In genomic region chr15:65384895-65385867, GRCh38 we compare ENCODE assay signal across 8 cellular contexts. TPM values are rescaled to one million over a fixed set of nuclear protein-coding genes. Genes with fewer than 3 reads are reported as not detected.
DNase-seq lines count a peak whose midpoint lies in the region; ATAC-seq, FAIRE-seq and TF ChIP-seq lines count a peak whose summit lies in the region.

No MANE protein-coding gene starts in this region.

- peak; percentile 92 for FAIRE-seq in GM12892 (lab: Jason Lieb, UNC)

- CTCF ChIA-PET in activated CD8-positive, alpha-beta memory T cell treated with anti-CD3 and anti-CD28 coated beads, Interleukin-2, amount 10 ng/mL, durations not matched to agents 7 days and 5 days (lab: Charles Lee): interaction anchor here (0.6 to 9.9 kb wide), 43 partner anchors 8 to 1122 kb away, joined by 3 to 161 read pairs (median 4); partner anchors contain the start of genes CLPX, IGDCC4 and RNU5B-1

- peak overlapping the region; percentile 73 for H3K4me3 Mint-ChIP-seq in activated CD8-positive, alpha-beta memory T cell treated with anti-CD3 and anti-CD28 coated beads, Interleukin-2, amount 10 ng/mL, durations not matched to agents 7 days and 5 days
- H3K4me3 Mint-ChIP-seq in effector memory CD8-positive, alpha-beta T cell: peak overlapping the region; percentile 90 to 93
- peak overlapping the region; percentile 92 for H3K4me3 Mint-ChIP-seq in memory B cell

- no peaks in the 10 kb centered on the region for H3K36me3 Mint-ChIP-seq in activated CD8-positive, alpha-beta memory T cell treated with anti-CD3 and anti-CD28 coated beads, Interleukin-2, amount 10 ng/mL, durations not matched to agents 7 days and 5 days
- no peaks in the 10 kb centered on the region for H3K36me3 Mint-ChIP-seq in effector memory CD8-positive, alpha-beta T cell (ENCODE audit: insufficient read depth)
- H3K36me3 Mint-ChIP-seq in memory B cell: no peaks in the 10 kb centered on the region

- DNase-seq in GM12892 (ENCODE audit: insufficient read length) (peak; percentile 95), HUDEP-2 (lab: John Stamatoyannopoulos, UW; ENCODE audit: unreplicated experiment in 76 of 76) (peak in 71 of 76 experiments; percentile 8 to 80 (median 63)), NOMO-1 treated with DMSO at 0.1 percent for 48 hours (lab: John Stamatoyannopoulos, UW; ENCODE audit: unreplicated experiment) (peak; percentile 65), memory B cell (ENCODE audit: low spot score in 2 of 2) (peak; percentile 79 to 90)
- peak; percentile 88 for DNase-seq in activated CD8-positive, alpha-beta memory T cell treated with anti-CD3 and anti-CD28 coated beads, Interleukin-2, amount 10 ng/mL, durations not matched to agents 7 days and 5 days
- peak; percentile 82 to 85 (median 82) for DNase-seq in effector memory CD8-positive, alpha-beta T cell
- DNase-seq in stimulated activated CD8-positive, alpha-beta memory T cell treated with anti-CD3 and anti-CD28 coated beads, Interleukin-12 subunit alpha, Interleukin-12 subunit beta, amount 100 ng/mL, for 24 hours (ENCODE audit: extremely low read depth): peak; percentile 53

- peaks cover 24% of the 10 kb centered on the region for H3K27me3 Mint-ChIP-seq in activated CD8-positive, alpha-beta memory T cell treated with anti-CD3 and anti-CD28 coated beads, Interleukin-2, amount 10 ng/mL, durations not matched to agents 7 days and 5 days
- H3K27me3 Mint-ChIP-seq in effector memory CD8-positive, alpha-beta T cell: peaks cover 12 to 26% of the 10 kb centered on the region in 2 donors
- H3K27me3 Mint-ChIP-seq in memory B cell: peaks cover 17% of the 10 kb centered on the region

- H3K4me1 Mint-ChIP-seq in activated CD8-positive, alpha-beta memory T cell treated with anti-CD3 and anti-CD28 coated beads, Interleukin-2, amount 10 ng/mL, durations not matched to agents 7 days and 5 days: peaks cover 10% of the 10 kb centered on the region
- peaks cover 17 to 20% of the 10 kb centered on the region in 2 donors for H3K4me1 Mint-ChIP-seq in effector memory CD8-positive, alpha-beta T cell (ENCODE audit: low read depth in 2 of 2)
- H3K4me1 Mint-ChIP-seq in memory B cell: peaks cover 9% of the 10 kb centered on the region

- no peak for TF ChIP-seq POLR2A in GM12892 (IDR thresholded peaks at IDR 0.05; ENCODE audit: low read depth, low read length)

- peak; percentile 89 for ATAC-seq in activated CD8-positive, alpha-beta memory T cell treated with anti-CD3 and anti-CD28 coated beads, Interleukin-2, amount 10 ng/mL, durations not matched to agents 7 days and 5 days
- ATAC-seq in effector memory CD8-positive, alpha-beta T cell (replicated peaks): peak; percentile 86
- ATAC-seq in memory B cell (ENCODE audit: low read depth): peak; percentile 88
- ATAC-seq in GM21381 (IDR thresholded peaks at IDR 0.05; ENCODE audit: unreplicated experiment): no peak

- H3K9me3 Mint-ChIP-seq in activated CD8-positive, alpha-beta memory T cell treated with anti-CD3 and anti-CD28 coated beads, Interleukin-2, amount 10 ng/mL, durations not matched to agents 7 days and 5 days (ENCODE audit: low read depth): no peaks in the 10 kb centered on the region
- H3K9me3 Mint-ChIP-seq in effector memory CD8-positive, alpha-beta T cell: no peaks in the 10 kb centered on the region
- H3K9me3 Mint-ChIP-seq in memory B cell: no peaks in the 10 kb centered on the region

- peak overlapping the region; percentile 47 for H3K27ac Mint-ChIP-seq in activated CD8-positive, alpha-beta memory T cell treated with anti-CD3 and anti-CD28 coated beads, Interleukin-2, amount 10 ng/mL, durations not matched to agents 7 days and 5 days
- H3K27ac Mint-ChIP-seq in effector memory CD8-positive, alpha-beta T cell: peak overlapping the region; percentile 87 to 91
- H3K27ac Mint-ChIP-seq in memory B cell: peak overlapping the region; percentile 51

RNA-seq across cellular contexts. Expression of gene IGDCC3, which starts 7.4 kb away (rescaled TPM):
- polyA plus RNA-seq in GM12892 (2012; ENCODE audit: missing spikeins): not detected
- not detected for total RNA-seq in activated CD8-positive, alpha-beta memory T cell treated with anti-CD3 and anti-CD28 coated beads, Interleukin-2, amount 10 ng/mL, durations not matched to agents 7 days and 5 days

RNA-seq across cellular contexts. Expression of gene IGDCC4, which starts 37.6 kb away (rescaled TPM):
- 0.59 TPM for polyA plus RNA-seq in GM12892 (2012; ENCODE audit: missing spikeins)
- total RNA-seq in activated CD8-positive, alpha-beta memory T cell treated with anti-CD3 and anti-CD28 coated beads, Interleukin-2, amount 10 ng/mL, durations not matched to agents 7 days and 5 days: under 1 TPM; 0.14 to 0.26 TPM
